Comparison of ENCODE assay signal across 15 cellular contexts in the genomic region with DNA sequence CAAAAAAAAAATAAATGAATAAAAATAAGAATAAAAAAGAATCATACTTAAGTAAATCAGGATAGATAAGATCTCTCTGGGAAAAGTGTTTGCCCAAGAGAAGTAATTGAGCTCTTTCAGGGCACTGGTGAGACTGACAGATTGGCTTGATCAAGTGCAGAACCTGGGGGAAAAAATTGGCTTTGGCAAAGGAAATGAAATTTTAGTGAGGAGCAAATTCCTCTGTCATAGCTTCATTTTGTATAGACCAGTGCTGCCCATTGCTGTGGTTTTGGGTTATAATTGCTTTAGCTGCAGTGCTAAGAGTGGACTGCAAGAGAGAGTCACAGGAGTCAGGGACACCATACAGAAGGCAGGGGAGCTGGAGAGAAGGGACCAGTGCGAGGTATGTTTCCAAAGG. TPM values are rescaled to one million over a fixed set of nuclear protein-coding genes. Genes with fewer than 3 reads are reported as not detected.
DNase-seq lines count a peak whose midpoint lies in the region; ATAC-seq and TF ChIP-seq lines count a peak whose summit lies in the region.
"Had no signal": no experiment of that assay in that cellular context is flagged by ENCODE, and none has a peak within 500 bp of the region (broad histone marks: within the 10 kb centered on the region; RNA-seq: fewer than 3 reads in every experiment).

No MANE protein-coding gene starts in this region.

- no peaks in the 10 kb centered on the region for H3K9me3 Mint-ChIP-seq in activated CD4-positive, alpha-beta T cell treated with anti-CD3 and anti-CD28 coated beads for 36 hours (ENCODE audit: low read depth)

- H3K9ac ChIP-seq in SK-N-SH: no peak overlapping the region

- H3K27ac ChIP-seq in SK-N-SH (ENCODE audit: low read depth in 2 of 2, low read length in 1 of 2) (peak overlapping the region; percentile 80 to 88), osteoblast (ENCODE audit: low read depth, low read length) (no peak overlapping the region), psoas muscle (no peak overlapping the region)

- peaks cover 73% of the 10 kb centered on the region for H3K4me1 Mint-ChIP-seq in activated CD4-positive, alpha-beta T cell treated with anti-CD3 and anti-CD28 coated beads for 36 hours

- no peak for ATAC-seq in activated CD4-positive, alpha-beta T cell treated with anti-CD3 and anti-CD28 coated beads for 36 hours
- no peak for ATAC-seq in esophagus mucosa
- ATAC-seq in psoas muscle: no peak
- ATAC-seq: pancreas had no signal

- H4K20me1 ChIP-seq in SK-N-SH (ENCODE audit: insufficient read depth) (no peaks in the 10 kb centered on the region), osteoblast (ENCODE audit: insufficient read depth, low read length) (no peaks in the 10 kb centered on the region)

- H3F3A ChIP-seq in SK-N-SH (replicated peaks; ENCODE audit: insufficient read depth): peaks cover 30% of the 10 kb centered on the region

- H3K36me3 ChIP-seq in SK-N-SH (replicated peaks in 1 of 2; ENCODE audit: control insufficient read depth in 1 of 2, insufficient read depth in 2 of 2, low read length in 1 of 2): peaks cover 0 to 5% of the 10 kb centered on the region in 2 experiments
- no peaks in the 10 kb centered on the region for H3K36me3 ChIP-seq in osteoblast (ENCODE audit: insufficient read depth, low read length)
- H3K36me3 ChIP-seq in psoas muscle (ENCODE audit: insufficient read depth in 1 of 2, low read depth in 1 of 2): no peaks in the 10 kb centered on the region
- H3K36me3 ChIP-seq: pancreas had no signal

- H3K27me3 Mint-ChIP-seq in activated CD4-positive, alpha-beta T cell treated with anti-CD3 and anti-CD28 coated beads for 36 hours: no peaks in the 10 kb centered on the region

- H3K4me2 ChIP-seq in SK-N-SH (peak overlapping the region; percentile 48; the same call in 1 of the 2 replicates), osteoblast (ENCODE audit: insufficient read depth, low read length) (no peak overlapping the region)

- POLR2A ChIA-PET in activated CD4-positive, alpha-beta T cell treated with anti-CD3 and anti-CD28 coated beads for 36 hours (lab: Charles Lee): interaction anchor here (0.6 to 1.0 kb wide), 2 partner anchors 10 to 423 kb away, joined by 3 read pairs; no protein-coding TSS in a partner anchor
- POLR2A ChIA-PET in SK-N-SH (lab: Yijun Ruan, JAX): interaction anchor here (0.7 kb wide), 1 partner anchor 125 kb away, joined by 5 read pairs; no protein-coding TSS in a partner anchor

- H3K9me2 ChIP-seq in SK-N-SH: no peaks in the 10 kb centered on the region

- no peak overlapping the region for H3K4me3 ChIP-seq in SK-N-SH (ENCODE audit: low read depth in 2 of 2, low read length in 1 of 2)
- H3K4me3 ChIP-seq in choroid plexus epithelial cell (ENCODE audit: low read depth, low read length): no peak overlapping the region
- H3K4me3 ChIP-seq in osteoblast (ENCODE audit: insufficient read depth, low read length): no peak overlapping the region
- H3K4me3 ChIP-seq in psoas muscle: no peak overlapping the region
- H3K4me3 ChIP-seq: pancreas had no signal

- H3K4me1 ChIP-seq in SK-N-SH (ENCODE audit: control insufficient read depth in 1 of 2, insufficient read depth in 2 of 2, low read depth in 1 of 2, low read length in 1 of 2) (peaks cover 0 to 8% of the 10 kb centered on the region in 2 experiments; a peak in 1 of 4 replicates), osteoblast (ENCODE audit: insufficient read depth, low read length) (peaks cover 16% of the 10 kb centered on the region), psoas muscle (no peaks in the 10 kb centered on the region)

- peaks cover 4% of the 10 kb centered on the region; the same call in 1 of the 2 replicates for H3K79me2 ChIP-seq in SK-N-SH (ENCODE audit: insufficient read depth)
- no peaks in the 10 kb centered on the region for H3K79me2 ChIP-seq in osteoblast (ENCODE audit: insufficient read depth, low read length)

- no peak for DNase-seq in activated CD4-positive, alpha-beta T cell treated with anti-CD3 and anti-CD28 coated beads for 36 hours
- no peak for DNase-seq in activated CD4-positive, alpha-beta T cell treated with anti-CD3 and anti-CD28 coated beads, Interleukin-2, amount 50 U/mL, for 48 hours
- DNase-seq in SK-N-SH: no peak
- peak; percentile 15 for DNase-seq in choroid plexus epithelial cell (ENCODE audit: low read depth)
- DNase-seq in osteoblast (ENCODE audit: insufficient read length, low spot score, missing footprints): peak; percentile 53
- DNase-seq in head of caudate nucleus: no peak
- no peak for DNase-seq in psoas muscle
- DNase-seq: 8988T; activated CD4-positive, alpha-beta T cell treated with anti-CD3 and anti-CD28 coated beads for 4 hours; HCEC 1CT; kidney; midbrain; NCI-H748 treated with DMSO at 0.1 percent for 48 hours; pancreas had no signal

- 59% methylated on average over 1 of the region's 1 CpG for WGBS in SK-N-SH (ENCODE audit: low lambda C conversion rate)
- 89 to 97% (median 93%) methylated on average over 1 of the region's 1 CpG for WGBS in psoas muscle, 3 donors

- H2AFZ ChIP-seq in SK-N-SH (ENCODE audit: low read depth): no peak overlapping the region
- no peak overlapping the region for H2AFZ ChIP-seq in osteoblast (ENCODE audit: low read length)

- TF ChIP-seq CTCF in SK-N-SH (IDR thresholded peaks at IDR 0.05) (no peak), choroid plexus epithelial cell (conservative IDR thresholded peaks at IDR 0.05; ENCODE audit: low read depth, low read length) (no peak), osteoblast (IDR thresholded peaks at IDR 0.05; ENCODE audit: extremely low read depth, low read depth, low read length) (no peak), psoas muscle (IDR thresholded peaks at IDR 0.05) (no peak)

- intact Hi-C loops in activated CD4-positive, alpha-beta T cell treated with anti-CD3 and anti-CD28 coated beads for 36 hours (cut with DNase I, micrococcal nuclease): no loop called here
- intact Hi-C loops in head of caudate nucleus (cut with DNase I): no loop called here
- intact Hi-C loops in psoas muscle (cut with DNase I): no loop called here

- CTCF ChIA-PET in activated CD4-positive, alpha-beta T cell treated with anti-CD3 and anti-CD28 coated beads for 36 hours (lab: Charles Lee): interaction anchor here (1.1 to 1.7 kb wide), 3 partner anchors 12 to 80 kb away, joined by 3 to 5 read pairs (median 4); no protein-coding TSS in a partner anchor
- CTCF ChIA-PET in SK-N-SH (lab: Yijun Ruan, JAX): interaction anchor here (2.4 kb wide), 1 partner anchor 29 kb away, joined by 5 read pairs; no protein-coding TSS in a partner anchor

- peaks cover 64% of the 10 kb centered on the region for H3K36me3 Mint-ChIP-seq in activated CD4-positive, alpha-beta T cell treated with anti-CD3 and anti-CD28 coated beads for 36 hours (ENCODE audit: low read depth)

- peak; percentile 63 to 80 for TF ChIP-seq EP300 in SK-N-SH (IDR thresholded peaks at IDR 0.05; ENCODE audit: borderline replicate concordance in 1 of 2, low read depth in 1 of 2, low read length in 1 of 2)

- H3K9me3 ChIP-seq in SK-N-SH: no peaks in the 10 kb centered on the region
- H3K9me3 ChIP-seq in osteoblast (ENCODE audit: low read depth, low read length): no peaks in the 10 kb centered on the region
- H3K9me3 ChIP-seq in psoas muscle: no peaks in the 10 kb centered on the region
- H3K9me3 ChIP-seq: pancreas had no signal

- no peaks in the 10 kb centered on the region for H3K27me3 ChIP-seq in SK-N-SH (ENCODE audit: insufficient read depth)
- H3K27me3 ChIP-seq in osteoblast (ENCODE audit: insufficient read depth, low read length): no peaks in the 10 kb centered on the region
- H3K27me3 ChIP-seq in psoas muscle (ENCODE audit: insufficient read depth in 3 of 3, low read length in 2 of 3): no peaks in the 10 kb centered on the region
- H3K27me3 ChIP-seq: pancreas had no signal

- no peak overlapping the region for H3K4me3 Mint-ChIP-seq in activated CD4-positive, alpha-beta T cell treated with anti-CD3 and anti-CD28 coated beads for 36 hours

- TF ChIP-seq RAD21 in SK-N-SH (IDR thresholded peaks at IDR 0.05; ENCODE audit: low read length): no peak

- H3K27ac Mint-ChIP-seq in activated CD4-positive, alpha-beta T cell treated with anti-CD3 and anti-CD28 coated beads for 36 hours: peak overlapping the region; percentile 84

TF ChIP-seq in SK-N-SH, 30 proteins besides CTCF, POLR2A, EP300 and RAD21 (continues in another document):
- TF ChIP-seq CHD2 (IDR thresholded peaks at IDR 0.05; ENCODE audit: low read length, partially characterized antibody) (no peak), RFX5 (IDR thresholded peaks at IDR 0.05; ENCODE audit: low read length) (no peak), NFIC (IDR thresholded peaks at IDR 0.05; ENCODE audit: borderline replicate concordance) (peak; percentile 85), YY1 (IDR thresholded peaks at IDR 0.05; ENCODE audit: low read depth) (no peak), PBX3 (IDR thresholded peaks at IDR 0.05) (peak; percentile 92)

RNA-seq across cellular contexts. Expression of gene SFI1, which starts 35.7 kb away (rescaled TPM):
- total RNA-seq in activated CD4-positive, alpha-beta T cell treated with anti-CD3 and anti-CD28 coated beads for 36 hours: 100 to 1,000 TPM; 221 to 234 TPM
- polyA plus RNA-seq in SK-N-SH (2012; rRNA removed) (20.6 and 24.7 TPM in 2 replicates), psoas muscle (1 to 10 TPM; 1.5 to 4.1 (median 2.2) TPM)
- 4.8 and 7.1 TPM in 2 replicates for polyA plus RNA-seq in SK-N-SH (2012; cell fraction: cytosol; rRNA removed)
- polyA plus RNA-seq in SK-N-SH (2012; cell fraction: nucleus; rRNA removed): 178 and 208 TPM in 2 replicates
- total RNA-seq in osteoblast (16.6 and 18.3 TPM in 2 replicates), esophagus mucosa (12.5 TPM), psoas muscle (1 to 10 TPM; 2.7 to 8.6 (median 4.1) TPM)

RNA-seq across cellular contexts. Expression of gene EIF4ENIF1, which starts 42.4 kb away (rescaled TPM):
- 10 to 100 TPM; 45.4 to 75.0 TPM for total RNA-seq in activated CD4-positive, alpha-beta T cell treated with anti-CD3 and anti-CD28 coated beads for 36 hours
- 18.4 and 39.9 TPM in 2 replicates for polyA plus RNA-seq in SK-N-SH (2012; rRNA removed)
- 14.0 and 14.2 TPM in 2 replicates for polyA plus RNA-seq in SK-N-SH (2012; cell fraction: cytosol; rRNA removed)
- polyA plus RNA-seq in SK-N-SH (2012; cell fraction: nucleus; rRNA removed): 36.3 and 61.6 TPM in 2 replicates
- total RNA-seq in osteoblast: 13.4 and 15.6 TPM in 2 replicates
- total RNA-seq in esophagus mucosa: 19.0 TPM
- 10 to 100 TPM; 24.8 to 34.2 (median 26.6) TPM for total RNA-seq in psoas muscle
- 10 to 100 TPM in 2 of 3 donors, 1 to 10 TPM in 1; 9.2 to 23.4 (median 10.4) TPM for polyA plus RNA-seq in psoas muscle

Comparison
In these comparisons a context has a peak if more than half of its experiments do, and no peak if none do; other contexts are left out.
1. DNase-seq: peak in choroid plexus epithelial cell (single experiment) and osteoblast (single experiment); none in activated CD4-positive, alpha-beta T cell treated with anti-CD3 and anti-CD28 coated beads for 36 hours (single experiment), activated CD4-positive, alpha-beta T cell treated with anti-CD3 and anti-CD28 coated beads, Interleukin-2, amount 50 U/mL, for 48 hours (0 of 2), SK-N-SH (single experiment), head of caudate nucleus (0 of 42) and psoas muscle (0 of 2).
2. H3K27ac ChIP-seq: peak in SK-N-SH (2 of 2); none in osteoblast (single experiment) and psoas muscle (single experiment).
3. RNA of gene SFI1, which starts 35.7 kb away (total RNA-seq): 221 to 234 TPM in activated CD4-positive, alpha-beta T cell treated with anti-CD3 and anti-CD28 coated beads for 36 hours; 16.6 to 18.3 TPM in osteoblast, 12.5 TPM in esophagus mucosa (single experiment) and 2.7 to 8.6 TPM in psoas muscle; every median in the first group is over 10 times any median in the second.